Comparison of ENCODE assay signal across 11 cellular contexts in the genomic region with DNA sequence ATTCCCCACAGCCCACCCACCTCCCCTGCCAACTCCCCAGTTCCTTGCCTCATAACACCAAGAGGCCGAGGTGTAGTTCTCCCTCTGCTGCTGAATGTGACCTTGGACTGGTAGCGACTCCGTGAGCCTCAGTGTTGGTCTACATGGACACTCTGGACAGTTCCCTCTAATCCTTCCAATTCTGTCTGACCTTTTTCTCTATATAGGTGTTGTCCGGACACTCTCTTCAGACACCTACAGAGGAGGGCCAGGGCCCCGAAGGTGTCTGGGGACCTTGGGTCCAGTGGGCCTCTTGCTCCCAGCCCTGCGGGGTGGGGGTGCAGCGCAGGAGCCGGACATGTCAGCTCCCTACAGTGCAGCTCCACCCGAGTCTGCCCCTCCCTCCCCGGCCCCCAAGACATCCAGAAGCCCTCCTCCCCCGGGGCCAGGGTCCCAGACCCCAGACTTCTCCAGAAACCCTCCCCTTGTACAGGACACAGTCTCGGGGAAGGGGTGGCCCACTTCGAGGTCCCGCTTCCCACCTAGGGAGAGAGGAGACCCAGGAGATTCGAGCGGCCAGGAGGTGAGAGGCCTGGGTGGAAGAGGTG. TPM values are rescaled to one million over a fixed set of nuclear protein-coding genes. Genes with fewer than 3 reads are reported as not detected.
A peak's percentile ranks its signal among the peaks of the same experiment; 100 is the strongest.
DNase-seq lines count a peak whose midpoint lies in the region; ATAC-seq and TF ChIP-seq lines count a peak whose summit lies in the region.
"Had no signal": no experiment of that assay in that cellular context is flagged by ENCODE, and none has a peak within 500 bp of the region (broad histone marks: within the 10 kb centered on the region; RNA-seq: fewer than 3 reads in every experiment).

No MANE protein-coding gene starts in this region.

- H3K4me1 ChIP-seq in GM23248 (ENCODE audit: insufficient read depth) (peaks cover 29% of the 10 kb centered on the region), left lung (peaks cover 35 to 65% of the 10 kb centered on the region in 2 donors)

- H3K36me3 ChIP-seq in GM23248 (ENCODE audit: low read depth) (0 out of 2 replicates have a peak, but pooled peaks cover 3% of the 10 kb centered on the region), left lung (peaks cover 0 to 44% of the 10 kb centered on the region in 2 donors), brain microvascular endothelial cell (replicated peaks) (no peaks in the 10 kb centered on the region)
- H3K36me3 ChIP-seq: WERI-Rb-1 had no signal

- in situ Hi-C loops in GM23248 (cut with MboI) (no loop called here), brain microvascular endothelial cell (cut with HindIII; ENCODE audit: low pct_ligation_motif_present, low sequenced_read_pairs) (no loop called here)

- H3K27me3 ChIP-seq in GM23248 (replicated peaks; ENCODE audit: insufficient read depth) (no peaks in the 10 kb centered on the region), left lung (no peaks in the 10 kb centered on the region), brain microvascular endothelial cell (replicated peaks) (no peaks in the 10 kb centered on the region)

- peaks cover 23 to 48% of the 10 kb centered on the region in 2 donors for H3K4me1 Mint-ChIP-seq in stimulated activated naive B cell treated with anti-CD40 and anti-IgM and Interleukin-4, amounts not matched to agents 10 μg/mL and 1 μg/mL and 100 μg/mL, for 72 hours

- peaks cover 0 to 3% of the 10 kb centered on the region in 2 donors for H3K36me3 Mint-ChIP-seq in stimulated activated naive B cell treated with anti-CD40 and anti-IgM and Interleukin-4, amounts not matched to agents 10 μg/mL and 1 μg/mL and 100 μg/mL, for 72 hours

- peaks cover 5 to 7% of the 10 kb centered on the region in 2 donors for H3K27me3 Mint-ChIP-seq in stimulated activated naive B cell treated with anti-CD40 and anti-IgM and Interleukin-4, amounts not matched to agents 10 μg/mL and 1 μg/mL and 100 μg/mL, for 72 hours

- peak overlapping the region; percentile 71 for H3K9ac ChIP-seq in GM23248

- intact Hi-C loops in left lung (cut with DNase I), result no loop called here

- 61 to 69% methylated on average over 11 to 16 of the region's 16 CpGs for WGBS in GM23248 (ENCODE audit: low coverage in 1 of 2, low lambda C conversion rate in 2 of 2, missing lambda C conversion rate in 2 of 2), 2 experiments
- 53 to 63% (median 60%) methylated on average over 16 of the region's 16 CpGs for WGBS in adipose tissue, 3 donors

- no peaks in the 10 kb centered on the region for H4K20me1 ChIP-seq in GM23248 (ENCODE audit: insufficient read depth)

- H3K27ac ChIP-seq in GM23248, result peak overlapping the region; percentile 86
- peak overlapping the region; percentile 7 for H3K27ac ChIP-seq in adipose tissue (ENCODE audit: low read depth, low read length)
- H3K27ac ChIP-seq in left lung, result peak overlapping the region; percentile 85 to 89
- no peak overlapping the region for H3K27ac ChIP-seq in brain microvascular endothelial cell
- H3K27ac ChIP-seq: WERI-Rb-1 had no signal

- ATAC-seq in left lung (no peak), GM21367 (IDR thresholded peaks at IDR 0.05; ENCODE audit: unreplicated experiment) (no peak)
- ATAC-seq in stimulated activated naive B cell treated with anti-CD40 and anti-IgM and Interleukin-4, amounts not matched to agents 10 μg/mL and 1 μg/mL and 100 μg/mL, for 72 hours (replicated peaks), result no peak
- ATAC-seq: GM23338 had no signal

- peak overlapping the region; percentile 41 to 56 for H3K4me3 Mint-ChIP-seq in stimulated activated naive B cell treated with anti-CD40 and anti-IgM and Interleukin-4, amounts not matched to agents 10 μg/mL and 1 μg/mL and 100 μg/mL, for 72 hours
- H3K4me3 Mint-ChIP-seq: GM23338 had no signal

- H3K9me3 Mint-ChIP-seq in stimulated activated naive B cell treated with anti-CD40 and anti-IgM and Interleukin-4, amounts not matched to agents 10 μg/mL and 1 μg/mL and 100 μg/mL, for 72 hours, result no peaks in the 10 kb centered on the region
- H3K9me3 Mint-ChIP-seq: GM23338 had no signal

- peaks cover 20% of the 10 kb centered on the region for H3F3A ChIP-seq in GM23248 (ENCODE audit: insufficient read depth)

- H2AFZ ChIP-seq in GM23248, result no peak overlapping the region
- H2AFZ ChIP-seq: GM23338 had no signal

- peak overlapping the region; percentile 53 for H3K4me2 ChIP-seq in GM23248 (ENCODE audit: unreplicated experiment)
- H3K4me2 ChIP-seq: GM23338 had no signal

- TF ChIP-seq CTCF in left lung (IDR thresholded peaks at IDR 0.05) (no peak), brain microvascular endothelial cell (IDR thresholded peaks at IDR 0.05; ENCODE audit: low read depth, low read length, missing control alignments) (no peak)

- H3K79me2 ChIP-seq in GM23248 (ENCODE audit: insufficient read depth), result 0 out of 2 replicates have a peak, but pooled peaks cover 3% of the 10 kb centered on the region

- peak overlapping the region; percentile 42 for H3K27ac Mint-ChIP-seq in stimulated activated naive B cell treated with anti-CD40 and anti-IgM and Interleukin-4, amounts not matched to agents 10 μg/mL and 1 μg/mL and 100 μg/mL, for 72 hours
- H3K27ac Mint-ChIP-seq: GM23338 had no signal

- no peaks in the 10 kb centered on the region for H3K9me2 ChIP-seq in GM23248 (ENCODE audit: insufficient read depth)

- no peaks in the 10 kb centered on the region for H3K9me3 ChIP-seq in GM23248 (ENCODE audit: low read depth)
- no peaks in the 10 kb centered on the region for H3K9me3 ChIP-seq in left lung

- no peak for DNase-seq in GM23248
- no peak for DNase-seq in left lung
- DNase-seq in stimulated activated naive B cell treated with anti-CD40 and anti-IgM and Interleukin-4, amounts not matched to agents 10 μg/mL and 1 μg/mL and 100 μg/mL, for 72 hours, result no peak
- no peak for DNase-seq in NCI-H526 treated with DMSO at 0.1 percent for 48 hours (lab: John Stamatoyannopoulos, UW)
- DNase-seq in NAMALWA (ENCODE audit: low spot score), result no peak
- no peak for DNase-seq in brain microvascular endothelial cell
- DNase-seq: NCI-H1105 treated with DMSO at 0.1 percent for 48 hours, WERI-Rb-1 had no signal

- H3K4me3 ChIP-seq in GM23248 (peak overlapping the region; percentile 16; the same call in 1 of the 2 replicates), left lung (peak overlapping the region in 1 of 2 donors; percentile 19), brain microvascular endothelial cell (ENCODE audit: low read depth, low read length) (no peak overlapping the region)
- H3K4me3 ChIP-seq: GM23338 had no signal

RNA-seq across cellular contexts. Expression of gene ADAMTSL4, which starts 3.6 kb away (rescaled TPM):
- total RNA-seq in GM23248 (2014; rRNA removed; shearing (Covaris generic)), result 27.6 and 27.9 TPM in 2 replicates
- 45.4 TPM in 2 replicates for polyA plus RNA-seq in GM23248 (2016; fragmentation: Nextera tagmentation; extraction: Ambion mirVana)
- polyA plus RNA-seq in adipose tissue, result 10 to 100 TPM; 12.1 to 66.1 (median 56.0) TPM
- 10 to 100 TPM; 52.9 to 76.0 TPM for total RNA-seq in left lung

RNA-seq across cellular contexts. Expression of gene MCL1, which starts 26.6 kb away (rescaled TPM):
- 307 and 310 TPM in 2 replicates for total RNA-seq in GM23248 (2014; rRNA removed; shearing (Covaris generic))
- polyA plus RNA-seq in GM23248 (2016; fragmentation: Nextera tagmentation; extraction: Ambion mirVana) (79.0 and 84.7 TPM in 2 replicates), adipose tissue (100 to 1,000 TPM in 2 of 3 donors, 10 to 100 TPM in 1; 98.6 to 386 (median 314) TPM)
- total RNA-seq in left lung, result 100 to 1,000 TPM; 266 to 280 TPM

RNA-seq across cellular contexts. Expression of gene FALEC, which starts 37.2 kb away (rescaled TPM):
- total RNA-seq in GM23248 (2014; rRNA removed; shearing (Covaris generic)), result not detected in 2 replicates
- polyA plus RNA-seq in GM23248 (2016; fragmentation: Nextera tagmentation; extraction: Ambion mirVana) (0.49 and 0.71 TPM in 2 replicates), adipose tissue (under 1 TPM in 2 of 3 donors, not detected in 1; 0.15 to 0.18 TPM)
- total RNA-seq in left lung, result not detected
- total RNA-seq: GM23338 had no signal

RNA-seq across cellular contexts. Expression of gene ECM1, which starts 44.9 kb away (rescaled TPM):
- 133 and 160 TPM in 2 replicates for total RNA-seq in GM23248 (2014; rRNA removed; shearing (Covaris generic))
- polyA plus RNA-seq in GM23248 (2016; fragmentation: Nextera tagmentation; extraction: Ambion mirVana) (282 and 291 TPM in 2 replicates), adipose tissue (10 to 100 TPM in 2 of 3 donors, 1 to 10 TPM in 1; 2.7 to 10.8 (median 10.1) TPM)
- 10 to 100 TPM; 21.3 to 65.2 TPM for total RNA-seq in left lung
